ENCODE assay signal across 28 cellular contexts in genomic region chr14:55592426-55592825, GRCh38. TPM values are rescaled to one million over a fixed set of nuclear protein-coding genes. Genes with fewer than 3 reads are reported as not detected.
DNase-seq lines count a peak whose midpoint lies in the region; ATAC-seq and TF ChIP-seq lines count a peak whose summit lies in the region.
"Had no signal": no experiment of that assay in that cellular context is flagged by ENCODE, and none has a peak within 500 bp of the region (broad histone marks: within the 10 kb centered on the region; RNA-seq: fewer than 3 reads in every experiment).

No MANE protein-coding gene starts in this region.

- H3K9me3 Mint-ChIP-seq in activated T-cell treated with anti-CD3 and anti-CD28 coated beads, Interleukin-2, amount 50 U/mL, for 72 hours: no peaks in the 10 kb centered on the region

- no peak for DNase-seq in activated T-cell treated with anti-CD3 and anti-CD28 coated beads, Interleukin-2, amount 50 U/mL, for 72 hours
- no peak for DNase-seq in activated T-cell treated with anti-CD3 and anti-CD28 coated beads, Interleukin-2, amount 50 U/mL, for 48 hours
- DNase-seq in Panc1 (ENCODE audit: low read depth, low spot score): no peak
- DNase-seq in left lung: no peak
- DNase-seq in cortex of kidney (lab: John Stamatoyannopoulos, UW): no peak
- no peak for DNase-seq in Ammon's horn (ENCODE audit: low spot score)
- DNase-seq in NCI-H1436 (lab: John Stamatoyannopoulos, UW): no peak
- no peak for DNase-seq in AG08395 (ENCODE audit: low spot score)
- DNase-seq: activated CD4-positive, alpha-beta memory T cell treated with anti-CD3 and anti-CD28 coated beads for 36 hours; activated CD8-positive, alpha-beta memory T cell treated with anti-CD3 and anti-CD28 coated beads, Interleukin-2, amount 50 U/mL, for 4 hours; central memory CD4-positive, alpha-beta T cell; DMS153; Kasumi-1; left cardiac atrium; mesendoderm; NCI-H1048; NCI-H1694 treated with DMSO at 0.1 percent for 48 hours; NCI-H2171 treated with DMSO at 0.1 percent for 48 hours; NCI-H524 treated with DMSO at 0.1 percent for 48 hours; posterior cingulate gyrus; SJCRH30; stimulated activated CD4-positive, alpha-beta T cell treated with anti-CD3 and anti-CD28 coated beads, Interleukin-15, amount 100 ng/mL, for 24 hours; stimulated activated naive CD4-positive, alpha-beta T cell; uterus had no signal

- POLR2A ChIA-PET in Panc1 (lab: Charles Lee): no interaction called here

- peaks cover 81% of the 10 kb centered on the region for H3K4me1 ChIP-seq in Panc1 (ENCODE audit: control insufficient read depth, insufficient read depth, low read length)
- H3K4me1 ChIP-seq in left lung: peaks cover 15 to 37% of the 10 kb centered on the region in 2 donors
- H3K4me1 ChIP-seq: SJCRH30, uterus had no signal

- H3K27ac ChIP-seq in Panc1 (ENCODE audit: low read length) (peak overlapping the region; percentile 81), left lung (no peak overlapping the region)
- H3K27ac ChIP-seq: gastroesophageal sphincter, hepatocyte, SJCRH30, uterus had no signal

- peak overlapping the region; percentile 27 for H3K27ac Mint-ChIP-seq in activated T-cell treated with anti-CD3 and anti-CD28 coated beads, Interleukin-2, amount 50 U/mL, for 72 hours
- H3K27ac Mint-ChIP-seq: activated CD4-positive, alpha-beta memory T cell treated with anti-CD3 and anti-CD28 coated beads for 36 hours; B cell had no signal

- no peaks in the 10 kb centered on the region for H3K27me3 Mint-ChIP-seq in activated T-cell treated with anti-CD3 and anti-CD28 coated beads, Interleukin-2, amount 50 U/mL, for 72 hours (ENCODE audit: low read depth)
- H3K27me3 Mint-ChIP-seq: activated CD4-positive, alpha-beta memory T cell treated with anti-CD3 and anti-CD28 coated beads for 36 hours; B cell had no signal

- no peak for ATAC-seq in activated T-cell treated with anti-CD3 and anti-CD28 coated beads, Interleukin-2, amount 50 U/mL, for 72 hours (replicated peaks in 1 of 2)
- ATAC-seq in Panc1 (peak; percentile 41; the same call in 1 of the 2 replicates), left lung (peak; percentile 67)
- ATAC-seq: gastroesophageal sphincter, left cardiac atrium had no signal

- no TSS peak for BruUV-seq in Panc1 (replicated peaks; lab: Mats Ljungman, UMichigan)

- H3K4me3 Mint-ChIP-seq in activated T-cell treated with anti-CD3 and anti-CD28 coated beads, Interleukin-2, amount 50 U/mL, for 72 hours: peak overlapping the region in 1 of 2 donors; percentile 11
- H3K4me3 Mint-ChIP-seq: activated CD4-positive, alpha-beta memory T cell treated with anti-CD3 and anti-CD28 coated beads for 36 hours; B cell had no signal

- in situ Hi-C loops in Panc1 (cut with HindIII; ENCODE audit: low pct_unique_long_range_greater_than_20kb, low sequenced_read_pairs): no loop called here

- peaks cover 63% of the 10 kb centered on the region for H3K4me1 Mint-ChIP-seq in activated T-cell treated with anti-CD3 and anti-CD28 coated beads, Interleukin-2, amount 50 U/mL, for 72 hours (ENCODE audit: low read depth)

- TF ChIP-seq CTCF in Panc1 (IDR thresholded peaks at IDR 0.05) (no peak), left lung (IDR thresholded peaks at IDR 0.05) (no peak)

- H3K4me3 ChIP-seq in Panc1 (ENCODE audit: low read depth in 2 of 2, low read length in 2 of 2) (no peak overlapping the region), left lung (no peak overlapping the region)
- H3K4me3 ChIP-seq: gastroesophageal sphincter, HAP-1, hepatocyte, SJCRH30, uterus had no signal

- H3K36me3 ChIP-seq in Panc1 (ENCODE audit: control insufficient read depth, insufficient read depth, low read length) (no peaks in the 10 kb centered on the region; the same call in 1 of the 2 replicates), left lung (no peaks in the 10 kb centered on the region)
- H3K36me3 ChIP-seq: gastroesophageal sphincter, HAP-1, uterus had no signal

- H3K27me3 ChIP-seq in Panc1 (ENCODE audit: control insufficient read depth, insufficient read depth, low read length): no peaks in the 10 kb centered on the region
- H3K27me3 ChIP-seq in left lung: no peaks in the 10 kb centered on the region
- H3K27me3 ChIP-seq: gastroesophageal sphincter, hepatocyte, SJCRH30, uterus had no signal

- H3K9me3 ChIP-seq in Panc1 (ENCODE audit: control insufficient read depth, insufficient read depth, low read depth, low read length) (no peaks in the 10 kb centered on the region), left lung (no peaks in the 10 kb centered on the region)
- H3K9me3 ChIP-seq: gastroesophageal sphincter, HAP-1, SJCRH30, uterus had no signal

- intact Hi-C loops in Panc1 (cut with micrococcal nuclease; ENCODE audit: unreplicated experiment) (no loop called here), left lung (cut with DNase I) (no loop called here)

- CTCF ChIA-PET in Panc1 (lab: Charles Lee): no interaction called here

- H3K36me3 Mint-ChIP-seq in activated T-cell treated with anti-CD3 and anti-CD28 coated beads, Interleukin-2, amount 50 U/mL, for 72 hours (ENCODE audit: insufficient read depth in 2 of 2): peaks cover 0 to 8% of the 10 kb centered on the region in 2 donors

RNA-seq across cellular contexts. Expression of gene KTN1, which starts 12.4 kb away (rescaled TPM):
- total RNA-seq in activated T-cell treated with anti-CD3 and anti-CD28 coated beads, Interleukin-2, amount 50 U/mL, for 72 hours: 100 to 1,000 TPM; 144 TPM
- total RNA-seq in Panc1 (2021; ENCODE audit: unreplicated experiment): 310 TPM
- 139 TPM for polyA plus RNA-seq in Panc1 (2012; ENCODE audit: insufficient read length)
- total RNA-seq in left lung: 100 to 1,000 TPM; 125 to 135 TPM

Comparison
In these comparisons a context has a peak if more than half of its experiments do, and no peak if none do; other contexts are left out.
1. ATAC-seq: peak in Panc1 (single experiment) and left lung (single experiment); none in activated T-cell treated with anti-CD3 and anti-CD28 coated beads, Interleukin-2, amount 50 U/mL, for 72 hours (0 of 2).